In genomic region chr10:74926791-74927585, GRCh38 we compare ENCODE assay signal across 16 cellular contexts.
A peak's percentile ranks its signal among the peaks of the same experiment; 100 is the strongest.
DNase-seq lines count a peak whose midpoint lies in the region; ATAC-seq and TF ChIP-seq lines count a peak whose summit lies in the region.
"Had no signal": no experiment of that assay in that cellular context is flagged by ENCODE, and none has a peak within 500 bp of the region (broad histone marks: within the 10 kb centered on the region; RNA-seq: fewer than 3 reads in every experiment).

No MANE protein-coding gene starts in this region.

- no peak overlapping the region for H3K4me3 Mint-ChIP-seq in Caco-2 (ENCODE audit: unreplicated experiment)
- H3K4me3 Mint-ChIP-seq: naive B cell had no signal

- H3K27ac ChIP-seq in body of pancreas (peak overlapping the region in 3 of 4 donors; percentile 48 to 64 (median 59)), stomach (peak overlapping the region; percentile 8 to 87 (median 80))
- H3K27ac ChIP-seq: right atrium auricular region, SK-N-MC had no signal

- no peak overlapping the region for H3K27ac Mint-ChIP-seq in Caco-2 (ENCODE audit: unreplicated experiment)

- H3K4me3 ChIP-seq in body of pancreas (no peak overlapping the region), stomach (no peak overlapping the region), HAP-1 (no peak overlapping the region), Caco-2 (ENCODE audit: low read depth, low read length) (no peak overlapping the region)
- H3K4me3 ChIP-seq: GM23248, heart left ventricle, right atrium auricular region, SK-N-MC had no signal

- no peak for TF ChIP-seq EP300 in stomach (IDR thresholded peaks at IDR 0.05)

- peaks cover 17% of the 10 kb centered on the region for H3K4me1 Mint-ChIP-seq in Caco-2 (ENCODE audit: low read depth, unreplicated experiment)

- ATAC-seq in body of pancreas (no peak), left colon (peak; percentile 59)
- ATAC-seq: heart left ventricle had no signal

- no peaks in the 10 kb centered on the region for H3K27me3 Mint-ChIP-seq in Caco-2 (ENCODE audit: insufficient read depth, unreplicated experiment)
- H3K27me3 Mint-ChIP-seq: naive B cell had no signal

- CTCF ChIA-PET in Caco-2 (lab: Charles Lee) = no interaction called here

- TF ChIP-seq CTCF in body of pancreas (IDR thresholded peaks at IDR 0.05) (no peak), stomach (IDR thresholded peaks at IDR 0.05) (no peak), GM13976 (IDR thresholded peaks at IDR 0.05; ENCODE audit: borderline replicate concordance, control extremely low read depth, extremely low read depth, insufficient read depth, missing control alignments) (no peak), Caco-2 (IDR thresholded peaks at IDR 0.05; ENCODE audit: insufficient read depth in 1 of 2, low read depth in 1 of 2, low read length in 1 of 2, severe bottlenecking in 1 of 2, unreplicated experiment in 1 of 2) (no peak)

- POLR2A ChIA-PET in Caco-2 (lab: Charles Lee) = no interaction called here

- H3K36me3 Mint-ChIP-seq in Caco-2 (ENCODE audit: insufficient read depth, unreplicated experiment) = no peaks in the 10 kb centered on the region
- H3K36me3 Mint-ChIP-seq: naive B cell had no signal

- H3K36me3 ChIP-seq in body of pancreas (replicated peaks in 1 of 2; ENCODE audit: insufficient read depth in 1 of 2, low read depth in 2 of 2) = no peaks in the 10 kb centered on the region
- no peaks in the 10 kb centered on the region for H3K36me3 ChIP-seq in stomach
- no peaks in the 10 kb centered on the region for H3K36me3 ChIP-seq in HAP-1 (replicated peaks)
- no peaks in the 10 kb centered on the region for H3K36me3 ChIP-seq in Caco-2 (ENCODE audit: control insufficient read depth, insufficient read depth, low read length)
- H3K36me3 ChIP-seq: heart left ventricle, right atrium auricular region had no signal

- H3K9me3 Mint-ChIP-seq in Caco-2 (ENCODE audit: unreplicated experiment) = no peaks in the 10 kb centered on the region
- H3K9me3 Mint-ChIP-seq: naive B cell had no signal

- peak; percentile 33 for DNase-seq in HuH-7 (ENCODE audit: low spot score)
- DNase-seq in body of pancreas = no peak
- no peak for DNase-seq in left colon
- DNase-seq in stomach = no peak
- no peak for DNase-seq in GM13976 (ENCODE audit: low spot score)
- DNase-seq in germinal center (ENCODE audit: low spot score) = no peak
- no peak for DNase-seq in HAP-1 (ENCODE audit: low spot score in 2 of 2)
- no peak for DNase-seq in Caco-2
- DNase-seq: activated CD4-positive, alpha-beta T cell treated with anti-CD3 and anti-CD28 coated beads, Interleukin-2, amount 50 U/mL, for 48 hours; cerebellar nuclear complex; heart left ventricle; naive B cell; stimulated activated CD4-positive, alpha-beta T cell treated with anti-CD3 and anti-CD28 coated beads, Interleukin-4, amount 100 ng/mL, for 1 hour had no signal

- BruUV-seq in Caco-2 (replicated peaks; lab: Mats Ljungman, UMichigan) = no TSS peak

- 64 to 74% methylated on average over 4 of the region's 4 CpGs for WGBS in body of pancreas, 2 donors
- 51 to 63% (median 59%) methylated on average over 4 of the region's 4 CpGs for WGBS in stomach, 5 donors

- intact Hi-C loops in body of pancreas (cut with DNase I) (no loop called here), left colon (cut with DNase I, micrococcal nuclease) (no loop called here), stomach (cut with DNase I; ENCODE audit: low total_unique reads) (no loop called here), Caco-2 (cut with micrococcal nuclease; ENCODE audit: unreplicated experiment) (no loop called here)

- TF ChIP-seq POLR2A in body of pancreas (IDR thresholded peaks at IDR 0.05) (no peak), stomach (IDR thresholded peaks at IDR 0.05) (no peak)

- H3K9me3 ChIP-seq in body of pancreas (no peaks in the 10 kb centered on the region), stomach (no peaks in the 10 kb centered on the region), HAP-1 (no peaks in the 10 kb centered on the region), Caco-2 (no peaks in the 10 kb centered on the region)
- H3K9me3 ChIP-seq: heart left ventricle, right atrium auricular region had no signal

- in situ Hi-C loops in GM13976 (cut with MboI; ENCODE audit: low sequenced_read_pairs, unreplicated experiment) (no loop called here), HAP-1 (cut with MboI; ENCODE audit: low sequenced_read_pairs) (no loop called here)

- H3K27me3 ChIP-seq in body of pancreas = no peaks in the 10 kb centered on the region
- H3K27me3 ChIP-seq in stomach = no peaks in the 10 kb centered on the region
- H3K27me3 ChIP-seq in HAP-1 (ENCODE audit: low read depth) = peaks cover 6% of the 10 kb centered on the region
- H3K27me3 ChIP-seq in Caco-2 (replicated peaks; ENCODE audit: control insufficient read depth, insufficient read depth, low read length) = no peaks in the 10 kb centered on the region
- H3K27me3 ChIP-seq: heart left ventricle, right atrium auricular region had no signal

- H3K4me1 ChIP-seq in body of pancreas (peaks cover 91% of the 10 kb centered on the region), stomach (peaks cover 55 to 100% (median 88%) of the 10 kb centered on the region in 4 donors), HAP-1 (no peaks in the 10 kb centered on the region), Caco-2 (peaks cover 22% of the 10 kb centered on the region)
